Comparison of ENCODE assay signal across 6 cellular contexts in the genomic region with DNA sequence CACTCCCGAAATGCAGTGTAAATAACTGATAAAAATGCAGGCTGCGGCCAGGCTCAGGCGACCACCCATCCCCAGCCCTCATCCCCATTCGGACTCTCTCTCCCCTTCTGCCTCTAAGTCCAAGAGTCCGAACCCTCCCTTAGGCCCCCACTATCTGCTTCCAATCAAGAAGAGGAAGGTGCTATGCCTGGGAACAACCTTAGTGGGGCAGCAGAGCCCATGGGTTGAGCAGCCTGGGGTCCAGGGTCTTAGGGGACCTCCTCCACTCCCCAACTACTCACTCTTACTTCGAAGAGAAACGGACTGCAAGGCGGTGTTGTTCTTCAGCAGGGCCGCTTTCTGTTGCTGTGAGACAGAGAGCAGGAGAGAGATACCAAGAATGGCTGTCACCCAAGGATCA. TPM values are rescaled to one million over a fixed set of nuclear protein-coding genes. Genes with fewer than 3 reads are reported as not detected.
DNase-seq lines count a peak whose midpoint lies in the region; ATAC-seq and TF ChIP-seq lines count a peak whose summit lies in the region.

No MANE protein-coding gene starts in this region.

- peaks cover 55% of the 10 kb centered on the region for H3K4me1 Mint-ChIP-seq in activated naive CD4-positive, alpha-beta T cell treated with anti-CD3 and anti-CD28 coated beads, Interleukin-2, amount 50 U/mL, for 24 hours
- H3K4me1 Mint-ChIP-seq in type B pancreatic cell (ENCODE audit: unreplicated experiment): peaks cover 36% of the 10 kb centered on the region

- H3K4me3 ChIP-seq in fibroblast of mammary gland (ENCODE audit: control insufficient read depth, low read depth, low read length): no peak overlapping the region

- DNase-seq in activated naive CD4-positive, alpha-beta T cell treated with Interleukin-2 at 50 U/mL for 16 hours: no peak
- DNase-seq in fibroblast of mammary gland (ENCODE audit: low read depth) (no peak), type B pancreatic cell (ENCODE audit: extremely low spot score, unreplicated experiment) (no peak)
- no peak for DNase-seq in effector CD8-positive, alpha-beta T cell (lab: John Stamatoyannopoulos, UW)

- H3K27ac Mint-ChIP-seq in activated naive CD4-positive, alpha-beta T cell treated with anti-CD3 and anti-CD28 coated beads, Interleukin-2, amount 50 U/mL, for 24 hours: peak overlapping the region; percentile 59
- H3K27ac Mint-ChIP-seq in type B pancreatic cell: no peak overlapping the region

- H3K27me3 Mint-ChIP-seq in activated naive CD4-positive, alpha-beta T cell treated with anti-CD3 and anti-CD28 coated beads, Interleukin-2, amount 50 U/mL, for 24 hours: no peaks in the 10 kb centered on the region
- H3K27me3 Mint-ChIP-seq in type B pancreatic cell: no peaks in the 10 kb centered on the region

- H3K4me3 Mint-ChIP-seq in activated naive CD4-positive, alpha-beta T cell treated with anti-CD3 and anti-CD28 coated beads, Interleukin-2, amount 50 U/mL, for 24 hours: peak overlapping the region; percentile 36
- no peak overlapping the region for H3K4me3 Mint-ChIP-seq in type B pancreatic cell

- ATAC-seq in GM21515 (IDR thresholded peaks at IDR 0.05; ENCODE audit: unreplicated experiment): no peak

- no peaks in the 10 kb centered on the region for H3K9me3 Mint-ChIP-seq in activated naive CD4-positive, alpha-beta T cell treated with anti-CD3 and anti-CD28 coated beads, Interleukin-2, amount 50 U/mL, for 24 hours
- H3K9me3 Mint-ChIP-seq in type B pancreatic cell: no peaks in the 10 kb centered on the region

- TF ChIP-seq CTCF in fibroblast of mammary gland (conservative IDR thresholded peaks at IDR 0.05; ENCODE audit: control insufficient read depth, insufficient read depth, low read depth, low read length): peak; percentile 27
- TF ChIP-seq CTCF in type B pancreatic cell (conservative IDR thresholded peaks at IDR 0.05): peak; percentile 45

- peaks cover 12% of the 10 kb centered on the region for H3K36me3 Mint-ChIP-seq in activated naive CD4-positive, alpha-beta T cell treated with anti-CD3 and anti-CD28 coated beads, Interleukin-2, amount 50 U/mL, for 24 hours
- peaks cover 4% of the 10 kb centered on the region for H3K36me3 Mint-ChIP-seq in type B pancreatic cell

RNA-seq across cellular contexts. Expression of gene ARHGEF2, which starts 12.2 kb away (rescaled TPM):
- total RNA-seq in type B pancreatic cell (ENCODE audit: low replicate concordance): 46.4 and 80.6 TPM in 2 replicates

RNA-seq across cellular contexts. Expression of gene RXFP4, which starts 24.7 kb away (rescaled TPM):
- total RNA-seq in type B pancreatic cell (ENCODE audit: low replicate concordance): not detected in 2 replicates

RNA-seq across cellular contexts. Expression of gene KHDC4, which starts 31.9 kb away (rescaled TPM):
- 42.5 and 57.8 TPM in 2 replicates for total RNA-seq in type B pancreatic cell (ENCODE audit: low replicate concordance)

RNA-seq across cellular contexts. Expression of gene SSR2, which starts 54.6 kb away (rescaled TPM):
- 223 and 248 TPM in 2 replicates for total RNA-seq in type B pancreatic cell (ENCODE audit: low replicate concordance)

RNA-seq across cellular contexts. Expression of gene RIT1, which starts 55.0 kb away (rescaled TPM):
- total RNA-seq in type B pancreatic cell (ENCODE audit: low replicate concordance): 35.3 and 45.4 TPM in 2 replicates
